In genomic region chr10:69179089-69179742, GRCh38 we compare ENCODE assay signal across 1 cellular context.
TF ChIP-seq lines count a peak whose summit lies in the region.

No MANE protein-coding gene starts in this region.

TF ChIP-seq in HEK293, 187 proteins besides CTCF, POLR2A, EP300 and RAD21 (continued from another document):
- TF ChIP-seq ZBTB49 (tag by site-specific recombination; IDR thresholded peaks at IDR 0.05; ENCODE audit: low read depth) (no peak), ZNF558 (tag by site-specific recombination; IDR thresholded peaks at IDR 0.05) (no peak), ZNF37A (tag by site-specific recombination; IDR thresholded peaks at IDR 0.05) (no peak), ZNF140 (tag by site-specific recombination; IDR thresholded peaks at IDR 0.05) (no peak), ZNF561 (tag by site-specific recombination; IDR thresholded peaks at IDR 0.05; ENCODE audit: borderline replicate concordance) (no peak), ZNF354C (tag by site-specific recombination; IDR thresholded peaks at IDR 0.05; ENCODE audit: borderline replicate concordance, low read depth) (no peak)
